In the genomic region with DNA sequence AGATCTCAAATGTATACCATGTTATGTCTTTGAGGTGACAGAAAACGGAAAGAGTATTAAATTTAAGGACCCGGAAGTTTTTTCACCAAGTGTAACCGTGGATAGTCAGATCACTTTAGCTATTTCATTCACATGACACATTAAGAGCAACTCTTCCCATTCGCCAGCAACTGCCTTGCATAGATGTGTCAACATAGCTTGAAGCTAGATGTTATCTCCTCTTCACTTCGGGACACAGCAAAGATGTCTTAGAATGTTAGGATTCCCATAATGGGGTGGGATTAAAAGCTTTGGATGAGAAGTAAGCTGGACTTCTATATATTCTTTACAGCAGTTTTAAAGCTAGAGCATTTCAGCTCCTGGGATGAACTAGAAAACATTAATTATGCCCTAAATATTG, we compare ENCODE assay signal across 24 cellular contexts.
DNase-seq lines count a peak whose midpoint lies in the region; ATAC-seq, FAIRE-seq and TF ChIP-seq lines count a peak whose summit lies in the region.
"Had no signal": no experiment of that assay in that cellular context is flagged by ENCODE, and none has a peak within 500 bp of the region (broad histone marks: within the 10 kb centered on the region; RNA-seq: fewer than 3 reads in every experiment).

No MANE protein-coding gene starts in this region.

- no peak overlapping the region for H3K4ac ChIP-seq in H1 (replicated peaks; ENCODE audit: insufficient read length, low read depth, low read length)

- no peak overlapping the region for H3K56ac ChIP-seq in H1 (replicated peaks; ENCODE audit: insufficient read length, low read depth, low read length)

- H3K9ac ChIP-seq in DND-41 (ENCODE audit: low read depth, low read length) (no peak overlapping the region), H1 (replicated peaks in 1 of 4; ENCODE audit: extremely low read depth in 1 of 4, low read depth in 3 of 4, low read length in 3 of 4) (no peak overlapping the region)

- H3K14ac ChIP-seq in H1 (ENCODE audit: insufficient read length): no peak overlapping the region

- no peak overlapping the region for H4K8ac ChIP-seq in H1 (ENCODE audit: extremely low read depth, insufficient read depth, low read length)

- H3K36me3 ChIP-seq in DND-41 (ENCODE audit: insufficient read depth, low read length) (no peaks in the 10 kb centered on the region), HEK293 (ENCODE audit: control insufficient read depth in 2 of 2, insufficient read depth in 1 of 2, low read length in 2 of 2) (no peaks in the 10 kb centered on the region), H1 (ENCODE audit: control insufficient read depth in 2 of 4, insufficient read depth in 4 of 4, low read length in 3 of 4) (no peaks in the 10 kb centered on the region), mesodermal cell (ENCODE audit: control insufficient read depth, insufficient read depth, low read length) (no peaks in the 10 kb centered on the region), suprapubic skin (no peaks in the 10 kb centered on the region), gastroesophageal sphincter (no peaks in the 10 kb centered on the region)

- H3K27ac ChIP-seq in DND-41 (ENCODE audit: low read length) (no peak overlapping the region), HEK293 (ENCODE audit: extremely low read depth, low read depth, low read length) (no peak overlapping the region), H1 (ENCODE audit: low read depth, low read length) (no peak overlapping the region), mesodermal cell (ENCODE audit: low read depth, low read length, severe bottlenecking) (peak overlapping the region; percentile 82), suprapubic skin (no peak overlapping the region), gastroesophageal sphincter (no peak overlapping the region)
- H3K27ac ChIP-seq: RWPE1, SK-N-MC had no signal

- WGBS in H1 (ENCODE audit: extremely low coverage in 1 of 2, insufficient coverage in 1 of 2, insufficient read length in 1 of 2, insufficient replicate concordance in 2 of 2, low coverage in 1 of 2, low lambda C conversion rate in 2 of 2, missing lambda C conversion rate in 1 of 2), 2 experiments: 74% methylated on average over 5 of the region's 5 CpGs; no CpG with 5 or more reads in 1 of the 2 experiments
- 83 to 90% methylated on average over 2 to 3 of the region's 5 CpGs for WGBS in mesodermal cell (ENCODE audit: insufficient coverage in 2 of 2), 2 experiments
- 48% methylated on average over 5 of the region's 5 CpGs for WGBS in suprapubic skin
- 36 to 84% methylated on average over 4 to 5 of the region's 5 CpGs for WGBS in gastroesophageal sphincter (ENCODE audit: low coverage in 1 of 2), 2 donors

- H3K4me3 ChIP-seq in DND-41 (ENCODE audit: low read depth in 1 of 2, low read length in 2 of 2) (no peak overlapping the region), HEK293 (ENCODE audit: low read depth, low read length) (no peak overlapping the region), H1 (ENCODE audit: extremely low read depth in 1 of 4, insufficient read depth in 2 of 4, low read depth in 3 of 4, low read length in 4 of 4) (no peak overlapping the region), mesodermal cell (ENCODE audit: extremely low read depth, insufficient read depth, low read length, poor library complexity, severe bottlenecking) (no peak overlapping the region), suprapubic skin (no peak overlapping the region), gastroesophageal sphincter (no peak overlapping the region)
- H3K4me3 ChIP-seq: K562, SK-N-MC had no signal

- H3K79me2 ChIP-seq in DND-41 (ENCODE audit: insufficient read depth, low read length) (no peaks in the 10 kb centered on the region), H1 (ENCODE audit: control insufficient read depth in 1 of 2, insufficient read depth in 2 of 2, low read length in 2 of 2) (no peaks in the 10 kb centered on the region)

- no peak for TF ChIP-seq RAD21 in H1 (IDR thresholded peaks at IDR 0.05 in 1 of 2, conservative IDR thresholded peaks at IDR 0.05 in 1 of 2; ENCODE audit: low read depth in 2 of 2, low read length in 2 of 2)

- no peak overlapping the region for H2BK20ac ChIP-seq in H1 (ENCODE audit: low read length)

- H3K4me2 ChIP-seq in DND-41 (ENCODE audit: insufficient read depth, low read length): no peak overlapping the region
- no peak overlapping the region for H3K4me2 ChIP-seq in H1 (ENCODE audit: insufficient read depth in 1 of 2, low read depth in 2 of 2, low read length in 2 of 2)

- DNase-seq in DND-41 (no peak), H1 (ENCODE audit: low read depth in 1 of 2, low spot score in 2 of 2) (no peak), T1000 (lab: John Stamatoyannopoulos, UW) (no peak), suprapubic skin (ENCODE audit: low spot score in 2 of 2) (no peak)
- DNase-seq in activated CD4-positive, alpha-beta T cell treated with anti-CD3 and anti-CD28 coated beads for 4 hours: no peak
- DNase-seq: Calu3, DMS53, GF-D8, MV-4-11, NCI-H1105, NCI-H146, NCI-H1930, NCI-H2107, NCI-H446 treated with DMSO at 0.1 percent for 48 hours, NCI-H82, SHP77 treated with DMSO at 0.1 percent for 48 hours had no signal

- no peaks in the 10 kb centered on the region for H3K27me3 ChIP-seq in DND-41 (ENCODE audit: insufficient read depth, low read length, poor library complexity)
- no peaks in the 10 kb centered on the region for H3K27me3 ChIP-seq in H1 (replicated peaks in 1 of 4; ENCODE audit: control insufficient read depth in 3 of 4, extremely low read depth in 1 of 4, insufficient read depth in 3 of 4, low read length in 3 of 4)
- no peaks in the 10 kb centered on the region for H3K27me3 ChIP-seq in suprapubic skin
- no peaks in the 10 kb centered on the region for H3K27me3 ChIP-seq in gastroesophageal sphincter

- H2BK5ac ChIP-seq in H1 (ENCODE audit: low read depth, low read length): no peak overlapping the region

- H3K23ac ChIP-seq in H1 (ENCODE audit: insufficient read length): no peak overlapping the region

- no peak for ATAC-seq in DND-41 (ENCODE audit: insufficient read depth, low read depth)
- ATAC-seq in gastroesophageal sphincter: no peak
- ATAC-seq: HCT116, K562 had no signal

- H4K91ac ChIP-seq in H1 (replicated peaks; ENCODE audit: insufficient read length, low read length): no peak overlapping the region

- H4K20me1 ChIP-seq in DND-41 (ENCODE audit: insufficient read depth, low read length): no peaks in the 10 kb centered on the region
- H4K20me1 ChIP-seq in H1 (replicated peaks in 1 of 2; ENCODE audit: control insufficient read depth in 1 of 2, insufficient read depth in 2 of 2, low read length in 2 of 2): no peaks in the 10 kb centered on the region

- H2BK15ac ChIP-seq in H1 (ENCODE audit: low read length): no peak overlapping the region

- no peak overlapping the region for H2BK12ac ChIP-seq in H1 (ENCODE audit: low read depth, low read length)

- no peaks in the 10 kb centered on the region for H3K23me2 ChIP-seq in H1 (ENCODE audit: low read depth, low read length)

- no peak for TF ChIP-seq CTCF in DND-41 (IDR thresholded peaks at IDR 0.05; ENCODE audit: borderline replicate concordance, extremely low read depth, low read length, poor library complexity, severe bottlenecking)
- no peak for TF ChIP-seq CTCF in HEK293 (tag by site-specific recombination; IDR thresholded peaks at IDR 0.05)
- TF ChIP-seq CTCF in H1 (IDR thresholded peaks at IDR 0.05; ENCODE audit: control extremely low read depth in 1 of 3, insufficient read depth in 1 of 3, low read depth in 1 of 3, low read length in 3 of 3): no peak
- TF ChIP-seq CTCF in suprapubic skin (IDR thresholded peaks at IDR 0.05): no peak
- no peak for TF ChIP-seq CTCF in gastroesophageal sphincter (IDR thresholded peaks at IDR 0.05)

- TF ChIP-seq EP300 in H1 (IDR thresholded peaks at IDR 0.05; ENCODE audit: borderline replicate concordance in 1 of 2, low read depth in 2 of 2, low read length in 2 of 2) (no peak), suprapubic skin (IDR thresholded peaks at IDR 0.05) (no peak), gastroesophageal sphincter (IDR thresholded peaks at IDR 0.05) (no peak)

- no peaks in the 10 kb centered on the region for H3K9me3 ChIP-seq in DND-41 (ENCODE audit: insufficient read depth, low read length, severe bottlenecking)
- H3K9me3 ChIP-seq in HEK293 (ENCODE audit: control insufficient read depth, insufficient read depth, low read depth, low read length): no peaks in the 10 kb centered on the region
- no peaks in the 10 kb centered on the region for H3K9me3 ChIP-seq in H1 (ENCODE audit: insufficient read depth in 2 of 2, low read depth in 1 of 2, low read length in 1 of 2)
- H3K9me3 ChIP-seq in mesodermal cell (ENCODE audit: control insufficient read depth, low read length): no peaks in the 10 kb centered on the region
- no peaks in the 10 kb centered on the region for H3K9me3 ChIP-seq in suprapubic skin
- no peaks in the 10 kb centered on the region for H3K9me3 ChIP-seq in gastroesophageal sphincter

- TF ChIP-seq POLR2A in H1 (IDR thresholded peaks at IDR 0.05; ENCODE audit: control extremely low read depth in 1 of 2, low read depth in 2 of 2, low read length in 2 of 2): no peak
- TF ChIP-seq POLR2A in suprapubic skin (IDR thresholded peaks at IDR 0.05): no peak
- no peak for TF ChIP-seq POLR2A in gastroesophageal sphincter (IDR thresholded peaks at IDR 0.05)

- H3K79me1 ChIP-seq in H1 (ENCODE audit: low read depth, low read length): no peaks in the 10 kb centered on the region

- CTCF ChIA-PET in HEK293 (lab: Yijun Ruan, JAX): interaction anchor here (0.7 kb wide), 1 partner anchor 40 kb away, joined by 4 read pairs; no protein-coding TSS in a partner anchor
- CTCF ChIA-PET in H1 (lab: Charles Lee; ENCODE audit: partially characterized antibody): no interaction called here

- H2AK5ac ChIP-seq in H1 (ENCODE audit: low read depth, low read length): no peak overlapping the region

- H3K18ac ChIP-seq in H1 (ENCODE audit: extremely low read depth, low read length): no peak overlapping the region

- POLR2A ChIA-PET in HEK293 (lab: Yijun Ruan, JAX) (no interaction called here), H1 (lab: Charles Lee; ENCODE audit: partially characterized antibody) (no interaction called here)

- H3K4me1 ChIP-seq in DND-41 (ENCODE audit: insufficient read depth, low read length) (no peaks in the 10 kb centered on the region), HEK293 (ENCODE audit: control insufficient read depth, insufficient read depth, low read length) (no peaks in the 10 kb centered on the region), H1 (replicated peaks in 1 of 4; ENCODE audit: control insufficient read depth in 3 of 4, insufficient read depth in 4 of 4, low read length in 3 of 4) (no peaks in the 10 kb centered on the region), mesodermal cell (ENCODE audit: control insufficient read depth, insufficient read depth, low read length, poor library complexity, severe bottlenecking) (peaks cover 5% of the 10 kb centered on the region), suprapubic skin (no peaks in the 10 kb centered on the region), gastroesophageal sphincter (no peaks in the 10 kb centered on the region)

- FAIRE-seq in H1 (lab: Jason Lieb, UNC): no peak
- FAIRE-seq: GM12891, K562 had no signal

- H2BK120ac ChIP-seq in H1 (replicated peaks; ENCODE audit: low read depth, low read length): no peak overlapping the region

- H2AFZ ChIP-seq in DND-41 (ENCODE audit: low read depth, low read length): 0 out of 2 replicates have a peak overlapping the region, but pooled peaks have one; percentile 2
- H2AFZ ChIP-seq in H1 (ENCODE audit: low read length): peak overlapping the region; percentile 50

- no peak overlapping the region for H4K5ac ChIP-seq in H1 (ENCODE audit: insufficient read length, low read depth, low read length)
